Comparison of ENCODE assay signal across 19 cellular contexts in the genomic region with DNA sequence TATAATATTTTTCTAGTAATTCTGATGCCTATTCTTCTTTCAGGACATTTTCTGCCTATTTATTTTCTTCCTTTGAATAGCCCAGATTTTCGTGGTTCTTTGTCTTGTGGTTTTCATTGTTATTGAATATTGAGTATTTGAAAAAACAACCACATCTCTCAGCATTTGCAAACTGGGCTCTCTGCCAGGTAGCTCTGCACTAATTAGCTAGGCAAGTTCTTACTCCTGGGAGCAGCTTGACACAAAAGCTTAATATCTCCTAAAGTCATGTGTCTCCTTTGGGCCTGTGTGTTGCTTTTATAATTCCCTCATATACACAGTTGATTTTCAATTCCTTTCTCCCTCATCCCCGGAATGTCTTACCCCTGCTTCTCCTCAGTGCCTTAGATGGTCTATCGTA.
"Had no signal": no experiment of that assay in that cellular context is flagged by ENCODE, and none has a peak within 500 bp of the region (broad histone marks: within the 10 kb centered on the region; RNA-seq: fewer than 3 reads in every experiment).

No MANE protein-coding gene starts in this region.

- H3K27ac ChIP-seq: body of pancreas, gastroesophageal sphincter, psoas muscle, transverse colon had no signal

- DNase-seq: activated CD4-positive, alpha-beta T cell treated with anti-CD3 and anti-CD28 coated beads, Interleukin-2, amount 10 ng/mL, durations not matched to agents 7 days and 5 days; activated CD4-positive, CD25-positive, alpha-beta regulatory T cell; activated CD8-positive, alpha-beta memory T cell treated with anti-CD3 and anti-CD28 coated beads for 24 hours; activated naive CD4-positive, alpha-beta T cell treated with anti-CD3 and anti-CD28 coated beads for 36 hours; activated T-cell treated with anti-CD3 and anti-CD28 coated beads for 4 hours; body of pancreas; cortex of kidney; effector CD8-positive, alpha-beta T cell; kidney; left ventricle myocardium superior; mesenchymal stem cell; occipital lobe; psoas muscle; stimulated activated CD4-positive, alpha-beta T cell treated with anti-CD3 and anti-CD28 coated beads, Interleukin-12 subunit alpha, Interleukin-12 subunit beta, amount 100 ng/mL, for 4 hours; stimulated activated naive CD4-positive, alpha-beta T cell; substantia nigra; transverse colon had no signal

- H3K27me3 ChIP-seq: body of pancreas, gastroesophageal sphincter, transverse colon had no signal

- H3K9me3 ChIP-seq: body of pancreas, gastroesophageal sphincter, psoas muscle, transverse colon had no signal

- H3K36me3 ChIP-seq: gastroesophageal sphincter, transverse colon had no signal

- H3K4me1 ChIP-seq: body of pancreas, gastroesophageal sphincter, psoas muscle, transverse colon had no signal

- H3K4me3 ChIP-seq: body of pancreas, gastroesophageal sphincter, psoas muscle, transverse colon had no signal

- ATAC-seq: activated T-helper 17 cell treated with anti-CD3 and anti-CD28 coated beads, Interleukin-2, amount 50 U/mL, for 72 hours; body of pancreas; gastroesophageal sphincter; left ventricle myocardium superior; psoas muscle had no signal
